Comparison of ENCODE assay signal across 1 cellular context in the genomic region with DNA sequence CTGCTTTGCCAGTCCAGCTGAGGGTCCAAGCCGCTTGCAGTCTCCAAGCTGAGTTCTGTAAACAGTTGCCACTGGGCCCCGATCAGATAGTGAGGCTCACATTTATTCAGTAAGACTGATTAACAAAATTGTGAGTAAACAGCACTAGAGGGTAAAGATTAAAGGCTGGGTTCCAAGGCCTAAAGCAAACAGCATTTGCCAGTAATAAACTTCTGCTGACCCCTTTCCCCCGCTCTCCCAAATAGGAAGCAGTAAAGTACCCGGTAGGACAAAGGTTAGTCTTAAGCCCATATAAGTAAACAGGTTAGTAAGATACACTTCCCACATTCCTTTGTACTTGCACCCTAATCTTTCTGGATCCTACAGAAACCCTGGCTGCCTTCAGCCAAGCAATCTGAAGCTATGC.
TF ChIP-seq lines count a peak whose summit lies in the region.

No MANE protein-coding gene starts in this region.

TF ChIP-seq in HepG2, 621 proteins besides CTCF, POLR2A, EP300 and RAD21 (continued from another document and continues in another):
- TF ChIP-seq CREM (IDR thresholded peaks at IDR 0.05) (peak; percentile 90), CREM (CRISPR knock-in tag; IDR thresholded peaks at IDR 0.05) (no peak), NFIC (IDR thresholded peaks at IDR 0.05; ENCODE audit: low read length) (peak; percentile 92), TRIM24 (CRISPR knock-in tag; IDR thresholded peaks at IDR 0.05) (0 out of 2 replicates have a peak, but pooled peaks have one; percentile 19), CAMTA2 (CRISPR knock-in tag; IDR thresholded peaks at IDR 0.05; ENCODE audit: borderline replicate concordance) (no peak), PHF8 (CRISPR knock-in tag; IDR thresholded peaks at IDR 0.05) (no peak), MATR3 (CRISPR knock-in tag; IDR thresholded peaks at IDR 0.05) (no peak), PITX1 (CRISPR knock-in tag; IDR thresholded peaks at IDR 0.05) (peak; percentile 98), HNF4A (CRISPR knock-in tag; IDR thresholded peaks at IDR 0.05) (peak; percentile 97), NR2C2 (CRISPR knock-in tag; IDR thresholded peaks at IDR 0.05; ENCODE audit: borderline replicate concordance) (peak; percentile 54; the same call in 1 of the 2 replicates), ZNF317 (CRISPR knock-in tag; IDR thresholded peaks at IDR 0.05) (peak; percentile 72), XRCC5 (optimal IDR thresholded peaks at IDR 0.05; ENCODE audit: low read length) (no peak), SP2 (CRISPR knock-in tag; IDR thresholded peaks at IDR 0.05) (no peak), ZNF850 (CRISPR knock-in tag; conservative IDR thresholded peaks at IDR 0.05) (no peak), ZEB1 (IDR thresholded peaks at IDR 0.05; ENCODE audit: insufficient replicate concordance, low read depth) (peak; percentile 40), ETV6 (CRISPR knock-in tag; conservative IDR thresholded peaks at IDR 0.05) (0 out of 2 replicates have a peak, but pooled peaks have one; percentile 42), ONECUT2 (CRISPR knock-in tag; IDR thresholded peaks at IDR 0.05) (peak; percentile 37; the same call in 1 of the 2 replicates), ZNF431 (CRISPR knock-in tag; IDR thresholded peaks at IDR 0.05; ENCODE audit: borderline replicate concordance, low read depth) (no peak; the same call in 1 of the 2 replicates), ZNF20 (CRISPR knock-in tag; IDR thresholded peaks at IDR 0.05) (no peak), MXD4 (CRISPR knock-in tag; IDR thresholded peaks at IDR 0.05) (0 out of 2 replicates have a peak, but pooled peaks have one; percentile 29), ZNF782 (CRISPR knock-in tag; IDR thresholded peaks at IDR 0.05; ENCODE audit: borderline replicate concordance) (no peak), RBM22 (optimal IDR thresholded peaks at IDR 0.05; ENCODE audit: low read length) (no peak), ZNF550 (CRISPR knock-in tag; IDR thresholded peaks at IDR 0.05; ENCODE audit: borderline replicate concordance) (no peak), POGZ (CRISPR knock-in tag; IDR thresholded peaks at IDR 0.05) (peak; percentile 85), SIX4 (CRISPR knock-in tag; IDR thresholded peaks at IDR 0.05) (peak; percentile 75), TEAD3 (CRISPR knock-in tag; optimal IDR thresholded peaks at IDR 0.05; ENCODE audit: borderline replicate concordance) (peak; percentile 84), ZNF224 (CRISPR knock-in tag; IDR thresholded peaks at IDR 0.05) (no peak), ZSCAN20 (CRISPR knock-in tag; IDR thresholded peaks at IDR 0.05; ENCODE audit: borderline replicate concordance) (peak; percentile 69; the same call in 1 of the 2 replicates), NFKBIZ (CRISPR knock-in tag; IDR thresholded peaks at IDR 0.05) (peak; percentile 76), U2AF1 (optimal IDR thresholded peaks at IDR 0.05; ENCODE audit: low read depth, low read length) (no peak), ZNF761 (CRISPR knock-in tag; conservative IDR thresholded peaks at IDR 0.05) (no peak)
- TF ChIP-seq, protein P1, sequence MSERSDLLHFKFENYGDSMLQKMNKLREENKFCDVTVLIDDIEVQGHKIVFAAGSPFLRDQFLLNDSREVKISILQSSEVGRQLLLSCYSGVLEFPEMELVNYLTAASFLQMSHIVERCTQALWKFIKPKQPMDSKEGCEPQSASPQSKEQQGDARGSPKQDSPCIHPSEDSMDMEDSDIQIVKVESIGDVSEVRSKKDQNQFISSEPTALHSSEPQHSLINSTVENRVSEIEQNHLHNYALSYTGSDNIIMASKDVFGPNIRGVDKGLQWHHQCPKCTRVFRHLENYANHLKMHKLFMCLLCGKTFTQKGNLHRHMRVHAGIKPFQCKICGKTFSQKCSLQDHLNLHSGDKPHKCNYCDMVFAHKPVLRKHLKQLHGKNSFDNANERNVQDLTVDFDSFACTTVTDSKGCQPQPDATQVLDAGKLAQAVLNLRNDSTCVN (CRISPR knock-in tag; IDR thresholded peaks at IDR 0.05; ENCODE audit: borderline replicate concordance), result peak; percentile 75; the same call in 1 of the 2 replicates
- TF ChIP-seq, protein P2, sequence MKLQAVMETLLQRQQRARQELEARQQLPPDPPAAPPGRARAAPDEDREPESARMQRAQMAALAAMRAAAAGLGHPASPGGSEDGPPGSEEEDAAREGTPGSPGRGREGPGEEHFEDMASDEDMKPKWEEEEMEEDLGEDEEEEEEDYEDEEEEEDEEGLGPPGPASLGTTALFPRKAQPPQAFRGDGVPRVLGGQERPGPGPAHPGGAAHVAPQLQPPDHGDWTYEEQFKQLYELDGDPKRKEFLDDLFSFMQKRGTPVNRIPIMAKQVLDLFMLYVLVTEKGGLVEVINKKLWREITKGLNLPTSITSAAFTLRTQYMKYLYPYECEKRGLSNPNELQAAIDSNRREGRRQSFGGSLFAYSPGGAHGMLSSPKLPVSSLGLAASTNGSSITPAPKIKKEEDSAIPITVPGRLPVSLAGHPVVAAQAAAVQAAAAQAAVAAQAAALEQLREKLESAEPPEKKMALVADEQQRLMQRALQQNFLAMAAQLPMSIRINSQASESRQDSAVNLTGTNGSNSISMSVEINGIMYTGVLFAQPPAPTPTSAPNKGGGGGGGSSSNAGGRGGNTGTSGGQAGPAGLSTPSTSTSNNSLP (IDR thresholded peaks at IDR 0.05; ENCODE audit: low read depth, low read length), result peak; percentile 96
- TF ChIP-seq, protein P3, sequence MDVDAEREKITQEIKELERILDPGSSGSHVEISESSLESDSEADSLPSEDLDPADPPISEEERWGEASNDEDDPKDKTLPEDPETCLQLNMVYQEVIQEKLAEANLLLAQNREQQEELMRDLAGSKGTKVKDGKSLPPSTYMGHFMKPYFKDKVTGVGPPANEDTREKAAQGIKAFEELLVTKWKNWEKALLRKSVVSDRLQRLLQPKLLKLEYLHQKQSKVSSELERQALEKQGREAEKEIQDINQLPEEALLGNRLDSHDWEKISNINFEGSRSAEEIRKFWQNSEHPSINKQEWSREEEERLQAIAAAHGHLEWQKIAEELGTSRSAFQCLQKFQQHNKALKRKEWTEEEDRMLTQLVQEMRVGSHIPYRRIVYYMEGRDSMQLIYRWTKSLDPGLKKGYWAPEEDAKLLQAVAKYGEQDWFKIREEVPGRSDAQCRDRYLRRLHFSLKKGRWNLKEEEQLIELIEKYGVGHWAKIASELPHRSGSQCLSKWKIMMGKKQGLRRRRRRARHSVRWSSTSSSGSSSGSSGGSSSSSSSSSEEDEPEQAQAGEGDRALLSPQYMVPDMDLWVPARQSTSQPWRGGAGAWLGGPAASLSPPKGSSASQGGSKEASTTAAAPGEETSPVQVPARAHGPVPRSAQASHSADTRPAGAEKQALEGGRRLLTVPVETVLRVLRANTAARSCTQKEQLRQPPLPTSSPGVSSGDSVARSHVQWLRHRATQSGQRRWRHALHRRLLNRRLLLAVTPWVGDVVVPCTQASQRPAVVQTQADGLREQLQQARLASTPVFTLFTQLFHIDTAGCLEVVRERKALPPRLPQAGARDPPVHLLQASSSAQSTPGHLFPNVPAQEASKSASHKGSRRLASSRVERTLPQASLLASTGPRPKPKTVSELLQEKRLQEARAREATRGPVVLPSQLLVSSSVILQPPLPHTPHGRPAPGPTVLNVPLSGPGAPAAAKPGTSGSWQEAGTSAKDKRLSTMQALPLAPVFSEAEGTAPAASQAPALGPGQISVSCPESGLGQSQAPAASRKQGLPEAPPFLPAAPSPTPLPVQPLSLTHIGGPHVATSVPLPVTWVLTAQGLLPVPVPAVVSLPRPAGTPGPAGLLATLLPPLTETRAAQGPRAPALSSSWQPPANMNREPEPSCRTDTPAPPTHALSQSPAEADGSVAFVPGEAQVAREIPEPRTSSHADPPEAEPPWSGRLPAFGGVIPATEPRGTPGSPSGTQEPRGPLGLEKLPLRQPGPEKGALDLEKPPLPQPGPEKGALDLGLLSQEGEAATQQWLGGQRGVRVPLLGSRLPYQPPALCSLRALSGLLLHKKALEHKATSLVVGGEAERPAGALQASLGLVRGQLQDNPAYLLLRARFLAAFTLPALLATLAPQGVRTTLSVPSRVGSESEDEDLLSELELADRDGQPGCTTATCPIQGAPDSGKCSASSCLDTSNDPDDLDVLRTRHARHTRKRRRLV (CRISPR knock-in tag; IDR thresholded peaks at IDR 0.05), result no peak
- TF ChIP-seq, protein P4, sequence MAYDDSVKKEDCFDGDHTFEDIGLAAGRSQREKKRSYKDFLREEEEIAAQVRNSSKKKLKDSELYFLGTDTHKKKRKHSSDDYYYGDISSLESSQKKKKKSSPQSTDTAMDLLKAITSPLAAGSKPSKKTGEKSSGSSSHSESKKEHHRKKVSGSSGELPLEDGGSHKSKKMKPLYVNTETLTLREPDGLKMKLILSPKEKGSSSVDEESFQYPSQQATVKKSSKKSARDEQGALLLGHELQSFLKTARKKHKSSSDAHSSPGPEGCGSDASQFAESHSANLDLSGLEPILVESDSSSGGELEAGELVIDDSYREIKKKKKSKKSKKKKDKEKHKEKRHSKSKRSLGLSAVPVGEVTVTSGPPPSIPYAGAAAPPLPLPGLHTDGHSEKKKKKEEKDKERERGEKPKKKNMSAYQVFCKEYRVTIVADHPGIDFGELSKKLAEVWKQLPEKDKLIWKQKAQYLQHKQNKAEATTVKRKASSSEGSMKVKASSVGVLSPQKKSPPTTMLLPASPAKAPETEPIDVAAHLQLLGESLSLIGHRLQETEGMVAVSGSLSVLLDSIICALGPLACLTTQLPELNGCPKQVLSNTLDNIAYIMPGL (CRISPR knock-in tag; IDR thresholded peaks at IDR 0.05; ENCODE audit: borderline replicate concordance in 1 of 2, low read depth in 1 of 2), result peak in 1 of 2 experiments; percentile 24; a peak in 1 of 4 replicates
- TF ChIP-seq, protein P5, sequence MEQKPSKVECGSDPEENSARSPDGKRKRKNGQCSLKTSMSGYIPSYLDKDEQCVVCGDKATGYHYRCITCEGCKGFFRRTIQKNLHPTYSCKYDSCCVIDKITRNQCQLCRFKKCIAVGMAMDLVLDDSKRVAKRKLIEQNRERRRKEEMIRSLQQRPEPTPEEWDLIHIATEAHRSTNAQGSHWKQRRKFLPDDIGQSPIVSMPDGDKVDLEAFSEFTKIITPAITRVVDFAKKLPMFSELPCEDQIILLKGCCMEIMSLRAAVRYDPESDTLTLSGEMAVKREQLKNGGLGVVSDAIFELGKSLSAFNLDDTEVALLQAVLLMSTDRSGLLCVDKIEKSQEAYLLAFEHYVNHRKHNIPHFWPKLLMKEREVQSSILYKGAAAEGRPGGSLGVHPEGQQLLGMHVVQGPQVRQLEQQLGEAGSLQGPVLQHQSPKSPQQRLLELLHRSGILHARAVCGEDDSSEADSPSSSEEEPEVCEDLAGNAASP (CRISPR knock-in tag; IDR thresholded peaks at IDR 0.05; ENCODE audit: borderline replicate concordance), result peak; percentile 70; the same call in 1 of the 2 replicates
- TF ChIP-seq, protein P6, sequence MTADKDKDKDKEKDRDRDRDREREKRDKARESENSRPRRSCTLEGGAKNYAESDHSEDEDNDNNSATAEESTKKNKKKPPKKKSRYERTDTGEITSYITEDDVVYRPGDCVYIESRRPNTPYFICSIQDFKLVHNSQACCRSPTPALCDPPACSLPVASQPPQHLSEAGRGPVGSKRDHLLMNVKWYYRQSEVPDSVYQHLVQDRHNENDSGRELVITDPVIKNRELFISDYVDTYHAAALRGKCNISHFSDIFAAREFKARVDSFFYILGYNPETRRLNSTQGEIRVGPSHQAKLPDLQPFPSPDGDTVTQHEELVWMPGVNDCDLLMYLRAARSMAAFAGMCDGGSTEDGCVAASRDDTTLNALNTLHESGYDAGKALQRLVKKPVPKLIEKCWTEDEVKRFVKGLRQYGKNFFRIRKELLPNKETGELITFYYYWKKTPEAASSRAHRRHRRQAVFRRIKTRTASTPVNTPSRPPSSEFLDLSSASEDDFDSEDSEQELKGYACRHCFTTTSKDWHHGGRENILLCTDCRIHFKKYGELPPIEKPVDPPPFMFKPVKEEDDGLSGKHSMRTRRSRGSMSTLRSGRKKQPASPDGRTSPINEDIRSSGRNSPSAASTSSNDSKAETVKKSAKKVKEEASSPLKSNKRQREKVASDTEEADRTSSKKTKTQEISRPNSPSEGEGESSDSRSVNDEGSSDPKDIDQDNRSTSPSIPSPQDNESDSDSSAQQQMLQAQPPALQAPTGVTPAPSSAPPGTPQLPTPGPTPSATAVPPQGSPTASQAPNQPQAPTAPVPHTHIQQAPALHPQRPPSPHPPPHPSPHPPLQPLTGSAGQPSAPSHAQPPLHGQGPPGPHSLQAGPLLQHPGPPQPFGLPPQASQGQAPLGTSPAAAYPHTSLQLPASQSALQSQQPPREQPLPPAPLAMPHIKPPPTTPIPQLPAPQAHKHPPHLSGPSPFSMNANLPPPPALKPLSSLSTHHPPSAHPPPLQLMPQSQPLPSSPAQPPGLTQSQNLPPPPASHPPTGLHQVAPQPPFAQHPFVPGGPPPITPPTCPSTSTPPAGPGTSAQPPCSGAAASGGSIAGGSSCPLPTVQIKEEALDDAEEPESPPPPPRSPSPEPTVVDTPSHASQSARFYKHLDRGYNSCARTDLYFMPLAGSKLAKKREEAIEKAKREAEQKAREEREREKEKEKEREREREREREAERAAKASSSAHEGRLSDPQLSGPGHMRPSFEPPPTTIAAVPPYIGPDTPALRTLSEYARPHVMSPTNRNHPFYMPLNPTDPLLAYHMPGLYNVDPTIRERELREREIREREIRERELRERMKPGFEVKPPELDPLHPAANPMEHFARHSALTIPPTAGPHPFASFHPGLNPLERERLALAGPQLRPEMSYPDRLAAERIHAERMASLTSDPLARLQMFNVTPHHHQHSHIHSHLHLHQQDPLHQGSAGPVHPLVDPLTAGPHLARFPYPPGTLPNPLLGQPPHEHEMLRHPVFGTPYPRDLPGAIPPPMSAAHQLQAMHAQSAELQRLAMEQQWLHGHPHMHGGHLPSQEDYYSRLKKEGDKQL (CRISPR knock-in tag; IDR thresholded peaks at IDR 0.05; ENCODE audit: low read depth), result peak; percentile 86; the same call in 1 of the 2 replicates
- TF ChIP-seq, protein P7, sequence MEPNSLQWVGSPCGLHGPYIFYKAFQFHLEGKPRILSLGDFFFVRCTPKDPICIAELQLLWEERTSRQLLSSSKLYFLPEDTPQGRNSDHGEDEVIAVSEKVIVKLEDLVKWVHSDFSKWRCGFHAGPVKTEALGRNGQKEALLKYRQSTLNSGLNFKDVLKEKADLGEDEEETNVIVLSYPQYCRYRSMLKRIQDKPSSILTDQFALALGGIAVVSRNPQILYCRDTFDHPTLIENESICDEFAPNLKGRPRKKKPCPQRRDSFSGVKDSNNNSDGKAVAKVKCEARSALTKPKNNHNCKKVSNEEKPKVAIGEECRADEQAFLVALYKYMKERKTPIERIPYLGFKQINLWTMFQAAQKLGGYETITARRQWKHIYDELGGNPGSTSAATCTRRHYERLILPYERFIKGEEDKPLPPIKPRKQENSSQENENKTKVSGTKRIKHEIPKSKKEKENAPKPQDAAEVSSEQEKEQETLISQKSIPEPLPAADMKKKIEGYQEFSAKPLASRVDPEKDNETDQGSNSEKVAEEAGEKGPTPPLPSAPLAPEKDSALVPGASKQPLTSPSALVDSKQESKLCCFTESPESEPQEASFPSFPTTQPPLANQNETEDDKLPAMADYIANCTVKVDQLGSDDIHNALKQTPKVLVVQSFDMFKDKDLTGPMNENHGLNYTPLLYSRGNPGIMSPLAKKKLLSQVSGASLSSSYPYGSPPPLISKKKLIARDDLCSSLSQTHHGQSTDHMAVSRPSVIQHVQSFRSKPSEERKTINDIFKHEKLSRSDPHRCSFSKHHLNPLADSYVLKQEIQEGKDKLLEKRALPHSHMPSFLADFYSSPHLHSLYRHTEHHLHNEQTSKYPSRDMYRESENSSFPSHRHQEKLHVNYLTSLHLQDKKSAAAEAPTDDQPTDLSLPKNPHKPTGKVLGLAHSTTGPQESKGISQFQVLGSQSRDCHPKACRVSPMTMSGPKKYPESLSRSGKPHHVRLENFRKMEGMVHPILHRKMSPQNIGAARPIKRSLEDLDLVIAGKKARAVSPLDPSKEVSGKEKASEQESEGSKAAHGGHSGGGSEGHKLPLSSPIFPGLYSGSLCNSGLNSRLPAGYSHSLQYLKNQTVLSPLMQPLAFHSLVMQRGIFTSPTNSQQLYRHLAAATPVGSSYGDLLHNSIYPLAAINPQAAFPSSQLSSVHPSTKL (CRISPR knock-in tag; IDR thresholded peaks at IDR 0.05), result peak; percentile 97
